Comparison of ENCODE assay signal across 22 cellular contexts in the genomic region with DNA sequence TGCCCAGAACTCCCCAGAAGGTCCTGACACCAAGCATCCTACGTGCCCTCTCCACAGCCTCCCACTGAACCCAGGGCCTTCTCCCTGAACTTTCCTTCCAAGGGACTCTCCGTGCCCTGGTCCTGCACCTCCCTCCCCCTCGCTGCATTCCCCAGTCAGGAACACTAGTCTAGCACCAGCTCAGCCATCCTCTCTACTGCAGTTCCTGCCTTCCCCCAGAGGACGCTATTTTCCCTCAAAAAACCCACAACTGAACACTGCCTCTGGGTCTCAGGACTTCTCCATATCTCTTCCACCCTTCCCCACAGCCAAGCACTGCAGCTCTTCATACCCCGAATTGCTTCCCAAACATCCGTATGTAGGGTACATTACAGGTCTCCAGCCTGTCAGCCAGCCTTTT. TPM values are rescaled to one million over a fixed set of nuclear protein-coding genes. Genes with fewer than 3 reads are reported as not detected.
"Had no signal": no experiment of that assay in that cellular context is flagged by ENCODE, and none has a peak within 500 bp of the region (broad histone marks: within the 10 kb centered on the region; RNA-seq: fewer than 3 reads in every experiment).

No MANE protein-coding gene starts in this region.

- H3K4me3 Mint-ChIP-seq: activated B cell treated with CpG ODN at 0.5 μM for 24 hours; activated CD4-positive, alpha-beta memory T cell treated with anti-CD3 and anti-CD28 coated beads, Interleukin-2, amount 10 ng/mL, durations not matched to agents 7 days and 5 days; activated naive CD4-positive, alpha-beta T cell treated with anti-CD3 and anti-CD28 coated beads, Interleukin-2, amount 10 ng/mL, durations not matched to agents 7 days and 5 days; activated T-cell treated with anti-CD3 and anti-CD28 coated beads, Interleukin-2, amount 50 U/mL, for 24 hours; memory B cell; neural progenitor cell; stimulated activated naive CD8-positive, alpha-beta T cell treated with anti-CD3 and anti-CD28 coated beads, Interleukin-15, amount 100 ng/mL, for 72 hours; T-cell had no signal

- H3K27ac Mint-ChIP-seq: activated B cell treated with CpG ODN at 0.5 μM for 24 hours; activated CD4-positive, alpha-beta memory T cell treated with anti-CD3 and anti-CD28 coated beads, Interleukin-2, amount 10 ng/mL, durations not matched to agents 7 days and 5 days; activated naive CD4-positive, alpha-beta T cell treated with anti-CD3 and anti-CD28 coated beads, Interleukin-2, amount 10 ng/mL, durations not matched to agents 7 days and 5 days; activated T-cell treated with anti-CD3 and anti-CD28 coated beads, Interleukin-2, amount 50 U/mL, for 24 hours; memory B cell; neural progenitor cell; T-cell had no signal

- H3K9me3 Mint-ChIP-seq: activated B cell treated with CpG ODN at 0.5 μM for 24 hours; activated CD4-positive, alpha-beta memory T cell treated with anti-CD3 and anti-CD28 coated beads, Interleukin-2, amount 10 ng/mL, durations not matched to agents 7 days and 5 days; activated naive CD4-positive, alpha-beta T cell treated with anti-CD3 and anti-CD28 coated beads, Interleukin-2, amount 10 ng/mL, durations not matched to agents 7 days and 5 days; activated T-cell treated with anti-CD3 and anti-CD28 coated beads, Interleukin-2, amount 50 U/mL, for 24 hours; memory B cell; neural progenitor cell; stimulated activated naive CD8-positive, alpha-beta T cell treated with anti-CD3 and anti-CD28 coated beads, Interleukin-15, amount 100 ng/mL, for 72 hours; T-cell had no signal

- H3K27ac ChIP-seq: adrenal gland, gastroesophageal sphincter, heart left ventricle, neural progenitor cell, ovary, psoas muscle, skin epidermis, suprapubic skin had no signal

- H3K9me3 ChIP-seq: adrenal gland, gastroesophageal sphincter, heart left ventricle, ovary, psoas muscle, suprapubic skin had no signal

- ATAC-seq: gastroesophageal sphincter; left ventricle myocardium superior; naive thymus-derived CD4-positive, alpha-beta T cell; psoas muscle; stimulated activated naive CD8-positive, alpha-beta T cell treated with anti-CD3 and anti-CD28 coated beads, Interleukin-15, amount 100 ng/mL, for 72 hours; T-cell had no signal

- H3K4me1 Mint-ChIP-seq: activated B cell treated with CpG ODN at 0.5 μM for 24 hours, memory B cell, neural progenitor cell had no signal

- H3K27me3 Mint-ChIP-seq: activated B cell treated with CpG ODN at 0.5 μM for 24 hours; activated CD4-positive, alpha-beta memory T cell treated with anti-CD3 and anti-CD28 coated beads, Interleukin-2, amount 10 ng/mL, durations not matched to agents 7 days and 5 days; activated naive CD4-positive, alpha-beta T cell treated with anti-CD3 and anti-CD28 coated beads, Interleukin-2, amount 10 ng/mL, durations not matched to agents 7 days and 5 days; activated T-cell treated with anti-CD3 and anti-CD28 coated beads, Interleukin-2, amount 50 U/mL, for 24 hours; memory B cell; naive thymus-derived CD4-positive, alpha-beta T cell; stimulated activated naive CD8-positive, alpha-beta T cell treated with anti-CD3 and anti-CD28 coated beads, Interleukin-15, amount 100 ng/mL, for 72 hours; T-cell had no signal

- H3K27me3 ChIP-seq: adrenal gland, gastroesophageal sphincter, heart left ventricle, neural progenitor cell, ovary, suprapubic skin had no signal

- H3K4me1 ChIP-seq: adrenal gland, gastroesophageal sphincter, heart left ventricle, neural progenitor cell, psoas muscle, suprapubic skin had no signal

- H3K4me2 ChIP-seq: neural progenitor cell had no signal

- H3K4me3 ChIP-seq: adrenal gland, gastroesophageal sphincter, heart left ventricle, neural progenitor cell, ovary, psoas muscle, skin epidermis, suprapubic skin had no signal

- H3K36me3 ChIP-seq: adrenal gland, neural progenitor cell, ovary, suprapubic skin had no signal

- H2AFZ ChIP-seq: neural progenitor cell had no signal

- DNase-seq: activated B cell treated with CpG ODN at 0.5 μM for 24 hours; activated CD4-positive, alpha-beta memory T cell treated with anti-CD3 and anti-CD28 coated beads, Interleukin-2, amount 10 ng/mL, durations not matched to agents 7 days and 5 days; activated CD4-positive, alpha-beta T cell treated with anti-CD3 and anti-CD28 coated beads for 48 hours; activated naive CD4-positive, alpha-beta T cell treated with anti-CD3 and anti-CD28 coated beads, Interleukin-2, amount 10 ng/mL, durations not matched to agents 7 days and 5 days; activated T-cell treated with anti-CD3 and anti-CD28 coated beads, Interleukin-2, amount 50 U/mL, for 24 hours; adrenal gland; erythroblast; left ventricle myocardium superior; naive thymus-derived CD4-positive, alpha-beta T cell; ovary; psoas muscle; right cardiac atrium; stimulated activated CD4-positive, alpha-beta T cell treated with anti-CD3 and anti-CD28 coated beads, Interleukin-2, amount 100 ng/mL, for 48 hours; stimulated activated naive CD8-positive, alpha-beta T cell treated with anti-CD3 and anti-CD28 coated beads, Interleukin-15, amount 100 ng/mL, for 72 hours; T-cell had no signal

- H3K36me3 Mint-ChIP-seq: activated naive CD4-positive, alpha-beta T cell treated with anti-CD3 and anti-CD28 coated beads, Interleukin-2, amount 10 ng/mL, durations not matched to agents 7 days and 5 days had no signal

RNA-seq across cellular contexts. Expression of a gene that starts 12.6 kb away (rescaled TPM):
- total RNA-seq: dermis microvascular lymphatic vessel endothelial cell, left ventricle myocardium superior had no signal
- polyA plus RNA-seq: naive thymus-derived CD4-positive, alpha-beta T cell had no signal

RNA-seq across cellular contexts. Expression of a gene that starts 58.0 kb away (rescaled TPM):
- polyA plus RNA-seq: naive thymus-derived CD4-positive, alpha-beta T cell had no signal
